Comparison of ENCODE assay signal across 1 cellular context in the genomic region with DNA sequence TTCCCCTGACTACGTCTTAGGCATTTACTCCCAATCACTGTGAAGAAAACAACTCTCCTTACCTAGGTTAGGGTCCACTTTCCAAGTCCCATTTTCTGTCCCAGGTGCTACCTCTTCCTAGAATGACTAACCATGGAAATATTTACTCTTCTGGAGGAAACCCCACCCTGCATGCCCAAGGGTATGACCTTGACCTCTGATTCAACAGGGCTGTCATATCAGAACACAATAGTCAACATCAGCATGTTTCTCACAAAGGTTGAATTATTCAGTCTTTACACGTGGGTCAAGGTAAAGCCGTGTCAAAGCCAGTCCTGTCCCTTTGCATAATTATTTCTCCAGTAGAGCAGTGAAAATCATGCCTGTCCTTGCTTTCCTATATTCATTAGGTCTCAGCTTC.
TF ChIP-seq lines count a peak whose summit lies in the region.

No MANE protein-coding gene starts in this region.

TF ChIP-seq in HepG2, 621 proteins besides CTCF, POLR2A, EP300 and RAD21 (continued from another document and continues in another):
- TF ChIP-seq SNAPC4 (CRISPR knock-in tag; IDR thresholded peaks at IDR 0.05) (no peak), CREM (IDR thresholded peaks at IDR 0.05) (0 out of 2 replicates have a peak, but pooled peaks have one; percentile 16), CREM (CRISPR knock-in tag; IDR thresholded peaks at IDR 0.05) (no peak), ZEB1 (IDR thresholded peaks at IDR 0.05; ENCODE audit: insufficient replicate concordance, low read depth) (no peak), ZFP82 (CRISPR knock-in tag; IDR thresholded peaks at IDR 0.05; ENCODE audit: borderline replicate concordance) (no peak), TFAP4 (IDR thresholded peaks at IDR 0.05; ENCODE audit: borderline replicate concordance, low read depth) (no peak), HDAC2 (CRISPR knock-in tag; IDR thresholded peaks at IDR 0.05) (peak; percentile 54; the same call in 1 of the 2 replicates), ZSCAN30 (CRISPR knock-in tag; IDR thresholded peaks at IDR 0.05) (no peak), MNT (IDR thresholded peaks at IDR 0.05) (peak; percentile 50; the same call in 1 of the 2 replicates), ZNF234 (CRISPR knock-in tag; conservative IDR thresholded peaks at IDR 0.05) (no peak), IKZF1 (IDR thresholded peaks at IDR 0.05) (no peak), ZNF562 (CRISPR knock-in tag; IDR thresholded peaks at IDR 0.05; ENCODE audit: borderline replicate concordance) (no peak), KDM3A (CRISPR knock-in tag; IDR thresholded peaks at IDR 0.05; ENCODE audit: low read depth) (no peak), CEBPG (CRISPR knock-in tag; IDR thresholded peaks at IDR 0.05) (no peak), ARID5B (CRISPR knock-in tag; IDR thresholded peaks at IDR 0.05) (peak; percentile 97), ZNF646 (CRISPR knock-in tag; IDR thresholded peaks at IDR 0.05) (no peak), POLR2AphosphoS2 (IDR thresholded peaks at IDR 0.05; ENCODE audit: low read depth, low read length) (no peak), NCOA2 (CRISPR knock-in tag; IDR thresholded peaks at IDR 0.05) (peak; percentile 71), ZNF724P (CRISPR knock-in tag; IDR thresholded peaks at IDR 0.05; ENCODE audit: borderline replicate concordance) (no peak), ZNF367 (CRISPR knock-in tag; IDR thresholded peaks at IDR 0.05; ENCODE audit: borderline replicate concordance) (no peak), POLR2G (IDR thresholded peaks at IDR 0.05; ENCODE audit: low read depth, low read length) (no peak), ZSCAN22 (CRISPR knock-in tag; IDR thresholded peaks at IDR 0.05) (no peak), SAP130 (CRISPR knock-in tag; IDR thresholded peaks at IDR 0.05; ENCODE audit: low read depth) (peak; percentile 82), SALL1 (CRISPR knock-in tag; IDR thresholded peaks at IDR 0.05) (peak; percentile 64; the same call in 1 of the 2 replicates)
- TF ChIP-seq, protein P1, sequence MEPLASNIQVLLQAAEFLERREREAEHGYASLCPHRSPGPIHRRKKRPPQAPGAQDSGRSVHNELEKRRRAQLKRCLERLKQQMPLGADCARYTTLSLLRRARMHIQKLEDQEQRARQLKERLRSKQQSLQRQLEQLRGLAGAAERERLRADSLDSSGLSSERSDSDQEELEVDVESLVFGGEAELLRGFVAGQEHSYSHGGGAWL (CRISPR knock-in tag; IDR thresholded peaks at IDR 0.05), result no peak
- TF ChIP-seq, protein P2, sequence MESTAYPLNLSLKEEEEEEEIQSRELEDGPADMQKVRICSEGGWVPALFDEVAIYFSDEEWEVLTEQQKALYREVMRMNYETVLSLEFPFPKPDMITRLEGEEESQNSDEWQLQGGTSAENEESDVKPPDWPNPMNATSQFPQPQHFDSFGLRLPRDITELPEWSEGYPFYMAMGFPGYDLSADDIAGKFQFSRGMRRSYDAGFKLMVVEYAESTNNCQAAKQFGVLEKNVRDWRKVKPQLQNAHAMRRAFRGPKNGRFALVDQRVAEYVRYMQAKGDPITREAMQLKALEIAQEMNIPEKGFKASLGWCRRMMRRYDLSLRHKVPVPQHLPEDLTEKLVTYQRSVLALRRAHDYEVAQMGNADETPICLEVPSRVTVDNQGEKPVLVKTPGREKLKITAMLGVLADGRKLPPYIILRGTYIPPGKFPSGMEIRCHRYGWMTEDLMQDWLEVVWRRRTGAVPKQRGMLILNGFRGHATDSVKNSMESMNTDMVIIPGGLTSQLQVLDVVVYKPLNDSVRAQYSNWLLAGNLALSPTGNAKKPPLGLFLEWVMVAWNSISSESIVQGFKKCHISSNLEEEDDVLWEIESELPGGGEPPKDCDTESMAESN (CRISPR knock-in tag; conservative IDR thresholded peaks at IDR 0.05), result no peak
